In genomic region chr16:69909043-69909442, GRCh38 we compare ENCODE assay signal across 18 cellular contexts. TPM values are rescaled to one million over a fixed set of nuclear protein-coding genes. Genes with fewer than 3 reads are reported as not detected.
DNase-seq lines count a peak whose midpoint lies in the region; ATAC-seq and TF ChIP-seq lines count a peak whose summit lies in the region.
"Had no signal": no experiment of that assay in that cellular context is flagged by ENCODE, and none has a peak within 500 bp of the region (broad histone marks: within the 10 kb centered on the region; RNA-seq: fewer than 3 reads in every experiment).

No MANE protein-coding gene starts in this region.

- H3K27me3 ChIP-seq in BLaER1 (no peaks in the 10 kb centered on the region), Caco-2 (replicated peaks; ENCODE audit: control insufficient read depth, insufficient read depth, low read length) (no peaks in the 10 kb centered on the region), testis (no peaks in the 10 kb centered on the region), smooth muscle cell (ENCODE audit: low read depth) (no peaks in the 10 kb centered on the region)

- H3K9ac ChIP-seq in BLaER1 (no peak overlapping the region), smooth muscle cell (ENCODE audit: low read depth) (no peak overlapping the region)

- peak; percentile 59 for ATAC-seq in sciatic nerve
- ATAC-seq in activated CD8-positive, alpha-beta T cell treated with anti-CD3 and anti-CD28 coated beads, Interleukin-2, amount 10 ng/mL, durations not matched to agents 7 days and 5 days = no peak
- ATAC-seq: GM23338 had no signal

- H3K4me1 Mint-ChIP-seq in Caco-2 (ENCODE audit: low read depth, unreplicated experiment) = no peaks in the 10 kb centered on the region
- H3K4me1 Mint-ChIP-seq in activated CD8-positive, alpha-beta T cell treated with anti-CD3 and anti-CD28 coated beads, Interleukin-2, amount 10 ng/mL, durations not matched to agents 7 days and 5 days (ENCODE audit: low read depth) = no peaks in the 10 kb centered on the region
- H3K4me1 Mint-ChIP-seq: CD4-positive, CD25-positive, alpha-beta regulatory T cell; CD8-positive, alpha-beta memory T cell; IgD-negative memory B cell had no signal

- H3K4me2 ChIP-seq in BLaER1 = peak overlapping the region; percentile 59
- H3K4me2 ChIP-seq in smooth muscle cell = no peak overlapping the region
- H3K4me2 ChIP-seq: GM23338 had no signal

- 52 to 74% methylated on average over 7 to 8 of the region's 8 CpGs for WGBS in testis, 2 donors
- 91% methylated on average over 8 of the region's 8 CpGs for WGBS in smooth muscle cell (ENCODE audit: low lambda C conversion rate)

- H2AFZ ChIP-seq in smooth muscle cell (ENCODE audit: low read depth) = no peak overlapping the region
- H2AFZ ChIP-seq: GM23338 had no signal

- no peak overlapping the region for H3K4me3 Mint-ChIP-seq in Caco-2 (ENCODE audit: unreplicated experiment)
- no peak overlapping the region for H3K4me3 Mint-ChIP-seq in activated CD8-positive, alpha-beta T cell treated with anti-CD3 and anti-CD28 coated beads, Interleukin-2, amount 10 ng/mL, durations not matched to agents 7 days and 5 days
- H3K4me3 Mint-ChIP-seq: CD4-positive, CD25-positive, alpha-beta regulatory T cell; CD8-positive, alpha-beta memory T cell; GM23338; IgD-negative memory B cell had no signal

- H3K4me3 ChIP-seq in BLaER1 = no peak overlapping the region
- H3K4me3 ChIP-seq in Caco-2 (ENCODE audit: low read depth, low read length) = no peak overlapping the region
- H3K4me3 ChIP-seq in testis = no peak overlapping the region
- no peak overlapping the region for H3K4me3 ChIP-seq in smooth muscle cell
- H3K4me3 ChIP-seq: GM23338 had no signal

- H4K20me1 ChIP-seq in BLaER1 (no peaks in the 10 kb centered on the region), smooth muscle cell (ENCODE audit: low read depth) (no peaks in the 10 kb centered on the region)

- no peaks in the 10 kb centered on the region for H3K27me3 Mint-ChIP-seq in Caco-2 (ENCODE audit: insufficient read depth, unreplicated experiment)
- H3K27me3 Mint-ChIP-seq in activated CD8-positive, alpha-beta T cell treated with anti-CD3 and anti-CD28 coated beads, Interleukin-2, amount 10 ng/mL, durations not matched to agents 7 days and 5 days (ENCODE audit: low read depth) = no peaks in the 10 kb centered on the region
- H3K27me3 Mint-ChIP-seq: CD4-positive, CD25-positive, alpha-beta regulatory T cell; CD8-positive, alpha-beta memory T cell; IgD-negative memory B cell had no signal

- DNase-seq in Caco-2 = no peak
- DNase-seq in sciatic nerve (ENCODE audit: low spot score) = no peak
- peak; percentile 38 for DNase-seq in testis
- DNase-seq in smooth muscle cell (lab: John Stamatoyannopoulos, UW; ENCODE audit: unreplicated experiment) = no peak
- DNase-seq in activated CD4-positive, alpha-beta T cell treated with anti-CD3 and anti-CD28 coated beads for 1 hour = no peak
- no peak for DNase-seq in activated CD8-positive, alpha-beta T cell treated with anti-CD3 and anti-CD28 coated beads, Interleukin-2, amount 10 ng/mL, durations not matched to agents 7 days and 5 days
- DNase-seq: AML-193; CD4-positive, CD25-positive, alpha-beta regulatory T cell; CD8-positive, alpha-beta memory T cell; COR-L47; DMS79 treated with DMSO at 0.1 percent for 48 hours; GF-D8; HCEC 1CT; KBM-7 had no signal

- no peaks in the 10 kb centered on the region for H3K79me2 ChIP-seq in smooth muscle cell (ENCODE audit: low read depth)

- H3K9me3 ChIP-seq in BLaER1 = peaks cover 29% of the 10 kb centered on the region
- H3K9me3 ChIP-seq in Caco-2 = no peaks in the 10 kb centered on the region
- no peaks in the 10 kb centered on the region for H3K9me3 ChIP-seq in testis
- H3K9me3 ChIP-seq in smooth muscle cell (replicated peaks; ENCODE audit: low read depth) = no peaks in the 10 kb centered on the region

- CTCF ChIA-PET in Caco-2 (lab: Charles Lee) = no interaction called here
- CTCF ChIA-PET in activated CD8-positive, alpha-beta T cell treated with anti-CD3 and anti-CD28 coated beads, Interleukin-2, amount 10 ng/mL, durations not matched to agents 7 days and 5 days (lab: Charles Lee) = no interaction called here

- H3K27ac ChIP-seq in BLaER1 (peak overlapping the region; percentile 49; the same call in 1 of the 2 replicates), testis (peak overlapping the region; percentile 19 to 70), smooth muscle cell (ENCODE audit: low read depth) (no peak overlapping the region)
- H3K27ac ChIP-seq: HL-60 had no signal

- no peak overlapping the region for H3K27ac Mint-ChIP-seq in Caco-2 (ENCODE audit: unreplicated experiment)
- no peak overlapping the region for H3K27ac Mint-ChIP-seq in activated CD8-positive, alpha-beta T cell treated with anti-CD3 and anti-CD28 coated beads, Interleukin-2, amount 10 ng/mL, durations not matched to agents 7 days and 5 days

- H3K4me1 ChIP-seq in BLaER1 (peaks cover 64% of the 10 kb centered on the region), Caco-2 (no peaks in the 10 kb centered on the region), testis (peaks cover 9% of the 10 kb centered on the region), smooth muscle cell (ENCODE audit: low read depth) (no peaks in the 10 kb centered on the region)

- H3K36me3 ChIP-seq in BLaER1 (peaks cover 32% of the 10 kb centered on the region), Caco-2 (ENCODE audit: control insufficient read depth, insufficient read depth, low read length) (no peaks in the 10 kb centered on the region), testis (ENCODE audit: low read depth, missing control alignments) (no peaks in the 10 kb centered on the region), smooth muscle cell (ENCODE audit: low read depth) (no peaks in the 10 kb centered on the region)

- intact Hi-C loops in Caco-2 (cut with micrococcal nuclease; ENCODE audit: unreplicated experiment) = no loop called here
- intact Hi-C loops in sciatic nerve (cut with DNase I) = no loop called here
- intact Hi-C loops in testis (cut with DNase I; ENCODE audit: low total_unique reads) = no loop called here

- TF ChIP-seq CTCF in Caco-2 (IDR thresholded peaks at IDR 0.05; ENCODE audit: insufficient read depth in 1 of 2, low read depth in 1 of 2, low read length in 1 of 2, severe bottlenecking in 1 of 2, unreplicated experiment in 1 of 2) (no peak), testis (IDR thresholded peaks at IDR 0.05) (no peak), smooth muscle cell (IDR thresholded peaks at IDR 0.05; ENCODE audit: borderline replicate concordance, insufficient read depth, poor library complexity, severe bottlenecking) (no peak)

- H3K36me3 Mint-ChIP-seq in Caco-2 (ENCODE audit: insufficient read depth, unreplicated experiment) = no peaks in the 10 kb centered on the region
- H3K36me3 Mint-ChIP-seq in activated CD8-positive, alpha-beta T cell treated with anti-CD3 and anti-CD28 coated beads, Interleukin-2, amount 10 ng/mL, durations not matched to agents 7 days and 5 days (ENCODE audit: low read depth) = peaks cover 11% of the 10 kb centered on the region

- no peak for TF ChIP-seq POLR2A in testis (IDR thresholded peaks at IDR 0.05)

- no peaks in the 10 kb centered on the region for H3K9me3 Mint-ChIP-seq in Caco-2 (ENCODE audit: unreplicated experiment)
- no peaks in the 10 kb centered on the region for H3K9me3 Mint-ChIP-seq in activated CD8-positive, alpha-beta T cell treated with anti-CD3 and anti-CD28 coated beads, Interleukin-2, amount 10 ng/mL, durations not matched to agents 7 days and 5 days (ENCODE audit: insufficient read depth)
- H3K9me3 Mint-ChIP-seq: CD4-positive, CD25-positive, alpha-beta regulatory T cell; CD8-positive, alpha-beta memory T cell; GM23338; IgD-negative memory B cell had no signal

- no peaks in the 10 kb centered on the region for H3F3A ChIP-seq in smooth muscle cell (ENCODE audit: low read depth)

- BruUV-seq in Caco-2 (replicated peaks; lab: Mats Ljungman, UMichigan) = TSS peak; percentile 17

- POLR2A ChIA-PET in Caco-2 (lab: Charles Lee) = no interaction called here
- POLR2A ChIA-PET in activated CD8-positive, alpha-beta T cell treated with anti-CD3 and anti-CD28 coated beads, Interleukin-2, amount 10 ng/mL, durations not matched to agents 7 days and 5 days (lab: Charles Lee) = no interaction called here

RNA-seq across cellular contexts. Expression of gene CLEC18A, which starts 42.1 kb away (rescaled TPM):
- 1.3 and 1.6 TPM in 2 replicates for total RNA-seq in Caco-2 (2022)
- 1.2 TPM for total RNA-seq in sciatic nerve
- 10 to 100 TPM; 12.6 to 15.7 TPM for total RNA-seq in testis
- polyA plus RNA-seq in testis (ENCODE audit: insufficient read depth, low read depth, low replicate concordance) = 10.0 TPM
- total RNA-seq in smooth muscle cell = 0.45 and 2.1 TPM in 2 replicates
- 0.76 and 1.6 TPM in 2 replicates for polyA plus RNA-seq in smooth muscle cell
- total RNA-seq in activated CD8-positive, alpha-beta T cell treated with anti-CD3 and anti-CD28 coated beads, Interleukin-2, amount 10 ng/mL, durations not matched to agents 7 days and 5 days = under 1 TPM; 0.63 to 0.95 TPM
- polyA plus RNA-seq: CD8-positive, alpha-beta memory T cell; IgD-negative memory B cell had no signal
